Comparison of ENCODE assay signal across 17 cellular contexts in genomic region chr7:22207724-22208225, GRCh38.
"Had no signal": no experiment of that assay in that cellular context is flagged by ENCODE, and none has a peak within 500 bp of the region (broad histone marks: within the 10 kb centered on the region; RNA-seq: fewer than 3 reads in every experiment).

No MANE protein-coding gene starts in this region.

- H3K27me3 ChIP-seq: foreskin keratinocyte had no signal

- ATAC-seq: left colon; stimulated activated naive CD8-positive, alpha-beta T cell treated with anti-CD3 and anti-CD28 coated beads, Interleukin-15, Interleukin-2, amounts not matched to agents 100 U/mL and 50 U/mL, for 24 hours; T-cell had no signal

- H3K27ac ChIP-seq: foreskin keratinocyte had no signal

- DNase-seq: activated B cell treated with CpG ODN at 0.5 μM for 24 hours; activated CD4-positive, alpha-beta memory T cell treated with anti-CD3 and anti-CD28 coated beads, Interleukin-2, amount 10 ng/mL, durations not matched to agents 7 days and 5 days; activated CD4-positive, alpha-beta T cell treated with anti-CD3 and anti-CD28 coated beads for 4 hours; activated naive CD4-positive, alpha-beta T cell treated with Interleukin-2 at 50 U/mL for 16 hours; activated naive CD8-positive, alpha-beta T cell treated with anti-CD3 and anti-CD28 coated beads, Interleukin-2, amount 10 ng/mL, durations not matched to agents 7 days and 5 days; activated T-cell treated with anti-CD3 and anti-CD28 coated beads, Interleukin-2, amount 50 U/mL, for 24 hours; amygdala; caudate nucleus; foreskin keratinocyte; hippocampal formation; left colon; midbrain; nephron progenitor cell; nucleus accumbens; posterior cingulate gyrus; stimulated activated naive CD8-positive, alpha-beta T cell treated with anti-CD3 and anti-CD28 coated beads, Interleukin-15, Interleukin-2, amounts not matched to agents 100 U/mL and 50 U/mL, for 24 hours; T-cell had no signal
